Comparison of ENCODE assay signal across 1 cellular context in the genomic region with DNA sequence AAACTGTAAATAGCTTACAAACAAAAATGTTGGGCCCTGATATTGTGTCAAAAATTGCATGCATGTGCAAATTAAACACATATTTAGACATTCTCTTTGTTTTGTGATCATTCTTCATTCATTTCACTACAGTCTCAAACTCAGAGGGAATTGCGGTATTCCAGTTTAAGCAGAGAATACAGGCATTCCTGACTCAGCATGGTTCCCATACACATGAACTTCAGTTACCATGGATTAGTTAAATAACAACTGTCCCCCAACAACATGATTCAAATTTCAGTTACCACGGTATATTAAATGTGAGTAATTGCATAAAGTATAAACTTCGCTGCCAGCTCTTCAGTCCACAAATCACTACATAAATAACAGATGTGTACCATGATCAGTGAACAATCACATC.
TF ChIP-seq lines count a peak whose summit lies in the region.

No MANE protein-coding gene starts in this region.

TF ChIP-seq in GM23338, 12 proteins besides CTCF, POLR2A, EP300 and RAD21 (continued from another document):
- TF ChIP-seq, protein P1, sequence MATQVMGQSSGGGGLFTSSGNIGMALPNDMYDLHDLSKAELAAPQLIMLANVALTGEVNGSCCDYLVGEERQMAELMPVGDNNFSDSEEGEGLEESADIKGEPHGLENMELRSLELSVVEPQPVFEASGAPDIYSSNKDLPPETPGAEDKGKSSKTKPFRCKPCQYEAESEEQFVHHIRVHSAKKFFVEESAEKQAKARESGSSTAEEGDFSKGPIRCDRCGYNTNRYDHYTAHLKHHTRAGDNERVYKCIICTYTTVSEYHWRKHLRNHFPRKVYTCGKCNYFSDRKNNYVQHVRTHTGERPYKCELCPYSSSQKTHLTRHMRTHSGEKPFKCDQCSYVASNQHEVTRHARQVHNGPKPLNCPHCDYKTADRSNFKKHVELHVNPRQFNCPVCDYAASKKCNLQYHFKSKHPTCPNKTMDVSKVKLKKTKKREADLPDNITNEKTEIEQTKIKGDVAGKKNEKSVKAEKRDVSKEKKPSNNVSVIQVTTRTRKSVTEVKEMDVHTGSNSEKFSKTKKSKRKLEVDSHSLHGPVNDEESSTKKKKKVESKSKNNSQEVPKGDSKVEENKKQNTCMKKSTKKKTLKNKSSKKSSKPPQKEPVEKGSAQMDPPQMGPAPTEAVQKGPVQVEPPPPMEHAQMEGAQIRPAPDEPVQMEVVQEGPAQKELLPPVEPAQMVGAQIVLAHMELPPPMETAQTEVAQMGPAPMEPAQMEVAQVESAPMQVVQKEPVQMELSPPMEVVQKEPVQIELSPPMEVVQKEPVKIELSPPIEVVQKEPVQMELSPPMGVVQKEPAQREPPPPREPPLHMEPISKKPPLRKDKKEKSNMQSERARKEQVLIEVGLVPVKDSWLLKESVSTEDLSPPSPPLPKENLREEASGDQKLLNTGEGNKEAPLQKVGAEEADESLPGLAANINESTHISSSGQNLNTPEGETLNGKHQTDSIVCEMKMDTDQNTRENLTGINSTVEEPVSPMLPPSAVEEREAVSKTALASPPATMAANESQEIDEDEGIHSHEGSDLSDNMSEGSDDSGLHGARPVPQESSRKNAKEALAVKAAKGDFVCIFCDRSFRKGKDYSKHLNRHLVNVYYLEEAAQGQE (IDR thresholded peaks at IDR 0.05; ENCODE audit: unreplicated experiment): no peak
- TF ChIP-seq EZH2phosphoT487 (IDR thresholded peaks at IDR 0.05; ENCODE audit: unreplicated experiment) (no peak), ZNF331 (CRISPR knock-in tag; IDR thresholded peaks at IDR 0.05; ENCODE audit: low read depth) (no peak), ZNF114 (CRISPR knock-in tag; IDR thresholded peaks at IDR 0.05) (no peak), STAT1 (IDR thresholded peaks at IDR 0.05; ENCODE audit: unreplicated experiment) (no peak)
- TF ChIP-seq, protein P2, sequence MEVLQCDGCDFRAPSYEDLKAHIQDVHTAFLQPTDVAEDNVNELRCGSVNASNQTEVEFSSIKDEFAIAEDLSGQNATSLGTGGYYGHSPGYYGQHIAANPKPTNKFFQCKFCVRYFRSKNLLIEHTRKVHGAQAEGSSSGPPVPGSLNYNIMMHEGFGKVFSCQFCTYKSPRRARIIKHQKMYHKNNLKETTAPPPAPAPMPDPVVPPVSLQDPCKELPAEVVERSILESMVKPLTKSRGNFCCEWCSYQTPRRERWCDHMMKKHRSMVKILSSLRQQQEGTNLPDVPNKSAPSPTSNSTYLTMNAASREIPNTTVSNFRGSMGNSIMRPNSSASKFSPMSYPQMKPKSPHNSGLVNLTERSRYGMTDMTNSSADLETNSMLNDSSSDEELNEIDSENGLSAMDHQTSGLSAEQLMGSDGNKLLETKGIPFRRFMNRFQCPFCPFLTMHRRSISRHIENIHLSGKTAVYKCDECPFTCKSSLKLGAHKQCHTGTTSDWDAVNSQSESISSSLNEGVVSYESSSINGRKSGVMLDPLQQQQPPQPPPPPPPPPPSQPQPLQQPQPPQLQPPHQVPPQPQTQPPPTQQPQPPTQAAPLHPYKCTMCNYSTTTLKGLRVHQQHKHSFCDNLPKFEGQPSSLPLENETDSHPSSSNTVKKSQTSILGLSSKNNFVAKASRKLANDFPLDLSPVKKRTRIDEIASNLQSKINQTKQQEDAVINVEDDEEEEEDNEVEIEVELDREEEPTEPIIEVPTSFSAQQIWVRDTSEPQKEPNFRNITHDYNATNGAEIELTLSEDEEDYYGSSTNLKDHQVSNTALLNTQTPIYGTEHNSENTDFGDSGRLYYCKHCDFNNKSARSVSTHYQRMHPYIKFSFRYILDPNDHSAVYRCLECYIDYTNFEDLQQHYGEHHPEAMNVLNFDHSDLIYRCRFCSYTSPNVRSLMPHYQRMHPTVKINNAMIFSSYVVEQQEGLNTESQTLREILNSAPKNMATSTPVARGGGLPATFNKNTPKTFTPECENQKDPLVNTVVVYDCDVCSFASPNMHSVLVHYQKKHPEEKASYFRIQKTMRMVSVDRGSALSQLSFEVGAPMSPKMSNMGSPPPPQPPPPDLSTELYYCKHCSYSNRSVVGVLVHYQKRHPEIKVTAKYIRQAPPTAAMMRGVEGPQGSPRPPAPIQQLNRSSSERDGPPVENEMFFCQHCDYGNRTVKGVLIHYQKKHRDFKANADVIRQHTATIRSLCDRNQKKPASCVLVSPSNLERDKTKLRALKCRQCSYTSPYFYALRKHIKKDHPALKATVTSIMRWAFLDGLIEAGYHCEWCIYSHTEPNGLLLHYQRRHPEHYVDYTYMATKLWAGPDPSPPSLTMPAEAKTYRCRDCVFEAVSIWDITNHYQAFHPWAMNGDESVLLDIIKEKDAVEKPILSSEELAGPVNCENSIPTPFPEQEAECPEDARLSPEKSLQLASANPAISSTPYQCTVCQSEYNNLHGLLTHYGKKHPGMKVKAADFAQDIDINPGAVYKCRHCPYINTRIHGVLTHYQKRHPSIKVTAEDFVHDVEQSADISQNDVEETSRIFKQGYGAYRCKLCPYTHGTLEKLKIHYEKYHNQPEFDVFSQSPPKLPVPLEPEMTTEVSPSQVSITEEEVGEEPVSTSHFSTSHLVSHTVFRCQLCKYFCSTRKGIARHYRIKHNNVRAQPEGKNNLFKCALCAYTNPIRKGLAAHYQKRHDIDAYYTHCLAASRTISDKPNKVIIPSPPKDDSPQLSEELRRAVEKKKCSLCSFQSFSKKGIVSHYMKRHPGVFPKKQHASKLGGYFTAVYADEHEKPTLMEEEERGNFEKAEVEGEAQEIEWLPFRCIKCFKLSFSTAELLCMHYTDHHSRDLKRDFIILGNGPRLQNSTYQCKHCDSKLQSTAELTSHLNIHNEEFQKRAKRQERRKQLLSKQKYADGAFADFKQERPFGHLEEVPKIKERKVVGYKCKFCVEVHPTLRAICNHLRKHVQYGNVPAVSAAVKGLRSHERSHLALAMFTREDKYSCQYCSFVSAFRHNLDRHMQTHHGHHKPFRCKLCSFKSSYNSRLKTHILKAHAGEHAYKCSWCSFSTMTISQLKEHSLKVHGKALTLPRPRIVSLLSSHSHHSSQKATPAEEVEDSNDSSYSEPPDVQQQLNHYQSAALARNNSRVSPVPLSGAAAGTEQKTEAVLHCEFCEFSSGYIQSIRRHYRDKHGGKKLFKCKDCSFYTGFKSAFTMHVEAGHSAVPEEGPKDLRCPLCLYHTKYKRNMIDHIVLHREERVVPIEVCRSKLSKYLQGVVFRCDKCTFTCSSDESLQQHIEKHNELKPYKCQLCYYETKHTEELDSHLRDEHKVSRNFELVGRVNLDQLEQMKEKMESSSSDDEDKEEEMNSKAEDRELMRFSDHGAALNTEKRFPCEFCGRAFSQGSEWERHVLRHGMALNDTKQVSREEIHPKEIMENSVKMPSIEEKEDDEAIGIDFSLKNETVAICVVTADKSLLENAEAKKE (CRISPR knock-in tag; IDR thresholded peaks at IDR 0.05): no peak
